10 cellular contexts compared by ENCODE assay signal in genomic region chr13:27448308-27448707, GRCh38. TPM values are rescaled to one million over a fixed set of nuclear protein-coding genes. Genes with fewer than 3 reads are reported as not detected.
DNase-seq lines count a peak whose midpoint lies in the region; TF ChIP-seq lines count a peak whose summit lies in the region.
"Had no signal": no experiment of that assay in that cellular context is flagged by ENCODE, and none has a peak within 500 bp of the region (broad histone marks: within the 10 kb centered on the region; RNA-seq: fewer than 3 reads in every experiment).

No MANE protein-coding gene starts in this region.

- H3K4me1 ChIP-seq in esophagus squamous epithelium: peaks cover 8 to 48% (median 15%) of the 10 kb centered on the region in 3 donors
- peaks cover 20 to 35% (median 27%) of the 10 kb centered on the region in 3 donors for H3K4me1 ChIP-seq in skeletal muscle tissue (ENCODE audit: control insufficient read depth in 3 of 3, insufficient read depth in 3 of 3, low read length in 3 of 3)

- H3K4me3 ChIP-seq in esophagus squamous epithelium: no peak overlapping the region
- peak overlapping the region in 2 of 3 donors; percentile 13 to 63 for H3K4me3 ChIP-seq in skeletal muscle tissue (ENCODE audit: low read length in 3 of 3)
- no peak overlapping the region for H3K4me3 ChIP-seq in H7 (ENCODE audit: insufficient read depth, low read depth, low read length)

- no peak for TF ChIP-seq POLR2A in esophagus squamous epithelium (IDR thresholded peaks at IDR 0.05)

- CTCF ChIA-PET in RWPE1 (lab: Yijun Ruan, JAX): interaction anchor here (0.7 kb wide), 1 partner anchor 20 kb away, joined by 3 read pairs; no protein-coding TSS in a partner anchor

- no peaks in the 10 kb centered on the region for H3K27me3 Mint-ChIP-seq in T-helper 1 cell treated with Interleukin-12 subunit alpha and Interleukin-12 subunit beta and Interleukin-4 antibody, amounts not matched to agents 30 μg/mL and 1 μg/mL, for 36 hours (ENCODE audit: low read depth)

- POLR2A ChIA-PET in RWPE1 (lab: Yijun Ruan, JAX; ENCODE audit: low non-redundant PET): interaction anchor here (2.1 kb wide), 1 partner anchor 22 kb away, joined by 10 read pairs; no protein-coding TSS in a partner anchor

- TF ChIP-seq CTCF in RWPE1 (conservative IDR thresholded peaks at IDR 0.05; ENCODE audit: low read depth) (no peak), esophagus squamous epithelium (IDR thresholded peaks at IDR 0.05) (no peak)

- H3K27ac Mint-ChIP-seq in T-helper 1 cell treated with Interleukin-12 subunit alpha and Interleukin-12 subunit beta and Interleukin-4 antibody, amounts not matched to agents 30 μg/mL and 1 μg/mL, for 36 hours: peak overlapping the region; percentile 45

- no peak for DNase-seq in T-helper 1 cell
- no peak for DNase-seq in RWPE1 (ENCODE audit: low spot score)
- no peak for DNase-seq in esophagus squamous epithelium (lab: John Stamatoyannopoulos, UW)
- DNase-seq in H7: no peak
- DNase-seq in NCI-H82 (lab: John Stamatoyannopoulos, UW): no peak
- DNase-seq in GDM1 (lab: John Stamatoyannopoulos, UW): no peak
- DNase-seq: NCI-H1417, NCI-H774 had no signal

- H3K27ac ChIP-seq in RWPE1 (peak overlapping the region; percentile 99; the same call in 1 of the 2 replicates), esophagus squamous epithelium (peak overlapping the region in 3 of 4 donors; percentile 2 to 100 (median 27)), skeletal muscle tissue (ENCODE audit: low read depth, low read length) (peak overlapping the region; percentile 95)

- peaks cover 0 to 14% (median 0%) of the 10 kb centered on the region in 3 donors for H3K36me3 ChIP-seq in esophagus squamous epithelium
- peaks cover 0 to 3% (median 0%) of the 10 kb centered on the region in 3 donors for H3K36me3 ChIP-seq in skeletal muscle tissue (ENCODE audit: control insufficient read depth in 3 of 3, insufficient read depth in 3 of 3, low read length in 3 of 3)
- H3K36me3 ChIP-seq in H7 (replicated peaks; ENCODE audit: control insufficient read depth, insufficient read depth, low read length): no peaks in the 10 kb centered on the region

- H3K27me3 ChIP-seq in esophagus squamous epithelium (no peaks in the 10 kb centered on the region), skeletal muscle tissue (ENCODE audit: control insufficient read depth in 3 of 3, insufficient read depth in 3 of 3, low read length in 3 of 3) (no peaks in the 10 kb centered on the region), H7 (ENCODE audit: control insufficient read depth, insufficient read depth, low read length) (peaks cover 7% of the 10 kb centered on the region; the same call in 1 of the 2 replicates)

- H3K36me3 Mint-ChIP-seq in T-helper 1 cell treated with Interleukin-12 subunit alpha and Interleukin-12 subunit beta and Interleukin-4 antibody, amounts not matched to agents 30 μg/mL and 1 μg/mL, for 36 hours (ENCODE audit: low read depth): peaks cover 20% of the 10 kb centered on the region

- WGBS in esophagus squamous epithelium, 2 donors: 79 to 80% methylated on average over 4 of the region's 4 CpGs

- H3K4me1 Mint-ChIP-seq in T-helper 1 cell treated with Interleukin-12 subunit alpha and Interleukin-12 subunit beta and Interleukin-4 antibody, amounts not matched to agents 30 μg/mL and 1 μg/mL, for 36 hours (ENCODE audit: low read depth): peaks cover 48% of the 10 kb centered on the region

- H3K9me3 Mint-ChIP-seq in T-helper 1 cell treated with Interleukin-12 subunit alpha and Interleukin-12 subunit beta and Interleukin-4 antibody, amounts not matched to agents 30 μg/mL and 1 μg/mL, for 36 hours: no peaks in the 10 kb centered on the region

- H3K9ac ChIP-seq in skeletal muscle tissue (ENCODE audit: low read depth in 1 of 3, low read length in 3 of 3): no peak overlapping the region

- intact Hi-C loops in esophagus squamous epithelium (cut with DNase I): no loop called here

- peak overlapping the region; percentile 7 for H3K4me3 Mint-ChIP-seq in T-helper 1 cell treated with Interleukin-12 subunit alpha and Interleukin-12 subunit beta and Interleukin-4 antibody, amounts not matched to agents 30 μg/mL and 1 μg/mL, for 36 hours

- H3K9me3 ChIP-seq in esophagus squamous epithelium (no peaks in the 10 kb centered on the region), skeletal muscle tissue (ENCODE audit: control insufficient read depth in 3 of 3, low read length in 3 of 3) (no peaks in the 10 kb centered on the region)

RNA-seq across cellular contexts. Expression of gene MTIF3, which starts 2.1 kb away (rescaled TPM):
- total RNA-seq in esophagus squamous epithelium (10 to 100 TPM; 31.1 to 41.7 (median 35.0) TPM), skeletal muscle tissue (38.1 TPM)
- 29.9 and 64.9 TPM in 2 replicates for total RNA-seq in H7 (2014; rRNA removed; shearing (Covaris generic))

RNA-seq across cellular contexts. Expression of gene GTF3A, which starts 23.9 kb away (rescaled TPM):
- total RNA-seq in esophagus squamous epithelium: 100 to 1,000 TPM in 1 of 4 donors, 10 to 100 TPM in 3; 76.4 to 113 (median 86.5) TPM
- 65.2 TPM for total RNA-seq in skeletal muscle tissue
- 80.7 and 90.5 TPM in 2 replicates for total RNA-seq in H7 (2014; rRNA removed; shearing (Covaris generic))

Comparison
In these comparisons a context has a peak if more than half of its experiments do, and no peak if none do; other contexts are left out.
1. H3K27ac ChIP-seq: peak in every context shown above with its lines; median percentile 99 in RWPE1; 95 in skeletal muscle tissue; 27 in esophagus squamous epithelium.
2. H3K4me3 ChIP-seq: peak in skeletal muscle tissue (2 of 3); none in esophagus squamous epithelium (0 of 4) and H7 (single experiment).